Comparison of ENCODE assay signal across 8 cellular contexts in the genomic region with DNA sequence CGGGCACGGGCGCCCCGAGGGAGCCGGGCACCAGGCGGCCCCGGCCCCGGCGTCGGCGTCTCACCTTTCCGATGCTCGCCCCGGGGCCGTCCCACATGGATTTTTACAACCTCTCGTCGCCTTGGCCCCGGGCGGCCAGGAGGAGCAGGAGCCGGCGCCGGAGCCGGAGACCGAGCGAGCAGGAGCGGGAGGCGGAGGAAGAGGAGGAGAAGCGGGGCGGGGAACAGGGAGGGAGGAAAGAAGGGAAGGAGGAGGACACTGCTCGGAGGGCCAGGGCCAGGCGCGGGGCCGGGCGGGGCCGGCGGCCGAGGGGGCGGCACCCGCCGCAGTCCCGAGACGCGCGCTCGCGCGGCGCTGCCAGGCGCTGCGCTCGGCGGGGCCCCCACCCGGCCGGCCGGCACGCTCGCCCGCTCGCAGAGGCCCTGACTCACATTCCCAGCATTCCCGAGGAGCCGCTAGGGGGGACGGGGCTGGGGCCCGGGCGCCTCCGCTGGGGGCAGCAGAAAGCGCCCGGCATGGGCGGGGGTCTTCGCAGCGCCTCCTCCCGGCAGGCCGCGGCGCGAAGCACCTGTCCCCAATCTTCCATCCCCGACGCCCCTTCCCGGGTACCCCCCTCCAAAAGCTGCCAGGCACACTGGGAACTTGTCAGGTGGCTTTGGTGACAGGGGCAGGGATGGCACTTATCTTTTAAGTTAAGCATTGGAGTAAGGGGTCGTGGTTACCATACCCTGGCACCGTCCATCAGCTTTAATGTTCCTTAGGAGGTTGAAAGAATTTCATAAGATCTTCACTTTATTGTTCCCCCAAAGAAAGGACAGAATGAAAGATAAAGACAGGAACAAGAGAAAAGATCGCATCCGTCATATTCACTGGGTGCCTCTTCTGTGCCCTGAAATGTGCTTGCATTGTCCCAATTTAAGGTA. TPM values are rescaled to one million over a fixed set of nuclear protein-coding genes. Genes with fewer than 3 reads are reported as not detected.
A peak's percentile ranks its signal among the peaks of the same experiment; 100 is the strongest.
DNase-seq lines count a peak whose midpoint lies in the region; ATAC-seq, FAIRE-seq and TF ChIP-seq lines count a peak whose summit lies in the region.

A gene (minus strand): TSS at position 284 of the 923 bp plus-strand sequence.

- peak within 1 kb of the TSS; percentile 50 for H3K4me2 ChIP-seq in GM23248 (ENCODE audit: unreplicated experiment)

- in situ Hi-C loops in GM23248 (cut with MboI): no loop called here

- 6 to 8% methylated on average over 48 to 72 of the region's 82 CpGs for WGBS in GM23248 (ENCODE audit: low coverage in 1 of 2, low lambda C conversion rate in 2 of 2, missing lambda C conversion rate in 2 of 2), 2 experiments
- WGBS in esophagus squamous epithelium, 2 donors: 53 to 56% methylated on average over 4 to 5 of the region's 82 CpGs

- H2AFZ ChIP-seq in GM23248: peak within 1 kb of the TSS; percentile 42; the same call in 1 of the 2 replicates

- intact Hi-C loops in esophagus squamous epithelium (cut with DNase I): no loop called here

- no peaks in the 10 kb centered on the region for H3K9me3 ChIP-seq in GM23248 (ENCODE audit: low read depth)
- H3K9me3 ChIP-seq in SK-N-MC (ENCODE audit: low read depth, low read length): no peaks in the 10 kb centered on the region
- H3K9me3 ChIP-seq in esophagus squamous epithelium: no peaks in the 10 kb centered on the region
- H3K9me3 ChIP-seq in mucosa of rectum (ENCODE audit: control insufficient read depth in 2 of 2, low read length in 2 of 2): no peaks in the 10 kb centered on the region

- TF ChIP-seq CTCF in esophagus squamous epithelium (IDR thresholded peaks at IDR 0.05): no peak

- H3K9me2 ChIP-seq in GM23248 (ENCODE audit: insufficient read depth): no peaks in the 10 kb centered on the region

- no peaks in the 10 kb centered on the region for H4K20me1 ChIP-seq in GM23248 (ENCODE audit: insufficient read depth)

- H3K4me3 ChIP-seq in GM23248 (peak within 1 kb of the TSS; percentile 59), SK-N-MC (peak within 1 kb of the TSS; percentile 75), esophagus squamous epithelium (peak within 1 kb of the TSS; percentile 37 to 68 (median 47)), mucosa of rectum (ENCODE audit: low read length in 2 of 2) (peak within 1 kb of the TSS; percentile 50 to 61)

- H3K79me2 ChIP-seq in GM23248 (ENCODE audit: insufficient read depth): no peaks in the 10 kb centered on the region

- H3K27me3 ChIP-seq in GM23248 (replicated peaks; ENCODE audit: insufficient read depth): peaks cover 19% of the 10 kb centered on the region
- peaks cover 0 to 84% (median 2%) of the 10 kb centered on the region in 4 donors for H3K27me3 ChIP-seq in esophagus squamous epithelium
- H3K27me3 ChIP-seq in mucosa of rectum (ENCODE audit: control insufficient read depth in 2 of 2, insufficient read depth in 2 of 2, low read length in 2 of 2): peaks cover 9 to 10% of the 10 kb centered on the region in 2 donors

- no peaks in the 10 kb centered on the region for H3K36me3 ChIP-seq in GM23248 (ENCODE audit: low read depth)
- no peaks in the 10 kb centered on the region for H3K36me3 ChIP-seq in SK-N-MC (ENCODE audit: insufficient read depth, low read length)
- H3K36me3 ChIP-seq in esophagus squamous epithelium: no peaks in the 10 kb centered on the region
- no peaks in the 10 kb centered on the region for H3K36me3 ChIP-seq in mucosa of rectum (ENCODE audit: control insufficient read depth in 2 of 2, insufficient read depth in 2 of 2, low read length in 2 of 2)

- H3K27ac ChIP-seq in GM23248: no peak within 1 kb of the TSS
- H3K27ac ChIP-seq in SK-N-MC: no peak within 1 kb of the TSS
- no peak within 1 kb of the TSS for H3K27ac ChIP-seq in esophagus squamous epithelium
- no peak within 1 kb of the TSS for H3K27ac ChIP-seq in mucosa of rectum (ENCODE audit: low read depth in 2 of 2, low read length in 2 of 2)

- H3F3A ChIP-seq in GM23248 (ENCODE audit: insufficient read depth): no peaks in the 10 kb centered on the region

- peak; percentile 42 for DNase-seq in A172 (ENCODE audit: low spot score)
- peak; percentile 47 for DNase-seq in GM23248
- DNase-seq in SK-N-MC (ENCODE audit: low read depth, low spot score): no peak
- DNase-seq in esophagus squamous epithelium (lab: John Stamatoyannopoulos, UW): no peak
- DNase-seq in urothelium cell line (ENCODE audit: low spot score): peak; percentile 94
- no peak for DNase-seq in activated gamma-delta T cell (lab: John Stamatoyannopoulos, UW)

- H3K4me1 ChIP-seq in GM23248 (ENCODE audit: insufficient read depth): no peaks in the 10 kb centered on the region
- H3K4me1 ChIP-seq in esophagus squamous epithelium: peaks cover 4 to 25% (median 6%) of the 10 kb centered on the region in 3 donors
- H3K4me1 ChIP-seq in mucosa of rectum (ENCODE audit: control insufficient read depth in 2 of 2, insufficient read depth in 2 of 2, low read length in 2 of 2): peaks cover 0 to 7% of the 10 kb centered on the region in 2 donors

- no peak for ATAC-seq in GM19395 (IDR thresholded peaks at IDR 0.05; ENCODE audit: unreplicated experiment)

- H3K9ac ChIP-seq in GM23248: no peak within 1 kb of the TSS
- peak within 1 kb of the TSS; percentile 12 for H3K9ac ChIP-seq in SK-N-MC (ENCODE audit: insufficient read length)
- no peak within 1 kb of the TSS for H3K9ac ChIP-seq in mucosa of rectum (ENCODE audit: low read depth in 1 of 2, low read length in 2 of 2)

- no peak for TF ChIP-seq POLR2A in esophagus squamous epithelium (IDR thresholded peaks at IDR 0.05)

- FAIRE-seq in urothelium cell line (lab: Jason Lieb, UNC): no peak

RNA-seq across cellular contexts. Expression of the gene that starts here (rescaled TPM):
- 0.26 TPM in 1 of 2 replicates, not detected in the other for total RNA-seq in A172 (2014; rRNA removed; shearing (Covaris generic))
- total RNA-seq in GM23248 (2014; rRNA removed; shearing (Covaris generic)): not detected in 2 replicates
- polyA plus RNA-seq in GM23248 (2016; fragmentation: Nextera tagmentation; extraction: Ambion mirVana): not detected in 2 replicates
- 1 to 10 TPM in 2 of 4 donors, under 1 TPM in 2; 0.12 to 1.9 (median 0.86) TPM for total RNA-seq in esophagus squamous epithelium

Comparison
In these comparisons a context has a peak if more than half of its experiments do, and no peak if none do; other contexts are left out.
1. Peak in DNase-seq in A172; RNA of the gene not detected or under 1 TPM.
2. Peak in DNase-seq, H3K4me3 ChIP-seq and H3K4me2 ChIP-seq in GM23248; RNA of the gene not detected or under 1 TPM.